In the genomic region with DNA sequence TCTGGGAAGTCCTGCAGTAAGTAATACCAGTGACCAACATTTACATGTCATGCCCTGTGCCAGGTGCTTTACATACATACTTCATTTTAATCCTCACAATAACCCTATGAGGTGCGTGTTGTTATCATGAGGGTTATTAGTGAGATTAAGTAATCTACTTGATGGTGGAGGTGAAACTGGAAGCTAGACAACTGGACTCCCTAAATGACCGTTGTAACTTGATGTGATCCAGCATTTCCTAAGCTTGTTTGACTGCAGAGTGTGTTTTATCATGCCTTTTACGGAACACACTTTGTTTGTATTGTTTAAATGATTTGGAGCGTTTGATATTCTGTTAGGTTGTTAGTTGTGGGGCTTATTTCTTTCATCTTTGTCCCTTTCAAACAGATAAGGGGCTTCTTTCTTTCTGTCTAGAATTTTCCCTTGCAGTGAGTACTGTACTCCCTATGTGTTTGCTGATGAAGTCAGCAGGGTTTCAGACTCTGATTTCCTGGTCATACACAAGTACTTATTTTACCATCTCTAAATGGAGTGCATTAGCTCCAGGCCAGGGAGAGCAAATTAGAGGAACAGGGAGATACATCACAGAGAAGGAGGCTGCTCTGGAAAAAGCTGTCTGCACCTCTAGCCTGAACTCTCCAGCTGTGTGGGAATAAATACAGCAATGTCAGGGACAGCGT, we compare ENCODE assay signal across 18 cellular contexts. TPM values are rescaled to one million over a fixed set of nuclear protein-coding genes. Genes with fewer than 3 reads are reported as not detected.
DNase-seq lines count a peak whose midpoint lies in the region; ATAC-seq, FAIRE-seq and TF ChIP-seq lines count a peak whose summit lies in the region.
"Had no signal": no experiment of that assay in that cellular context is flagged by ENCODE, and none has a peak within 500 bp of the region (broad histone marks: within the 10 kb centered on the region; RNA-seq: fewer than 3 reads in every experiment).

No MANE protein-coding gene starts in this region.

- no peak overlapping the region for H3K4me3 ChIP-seq in PC-3 (ENCODE audit: low read length)
- H3K4me3 ChIP-seq: left ventricle myocardium inferior, SJCRH30, uterus had no signal

- intact Hi-C loops in activated CD4-positive, alpha-beta T cell treated with anti-CD3 and anti-CD28 coated beads for 36 hours (cut with DNase I, micrococcal nuclease), result no loop called here
- intact Hi-C loops in PC-3 (cut with micrococcal nuclease), result no loop called here

- H3K27me3 ChIP-seq in PC-3 (ENCODE audit: low read length), result no peaks in the 10 kb centered on the region
- H3K27me3 ChIP-seq: SJCRH30, uterus had no signal

- FAIRE-seq in GM12891 (lab: Jason Lieb, UNC), result no peak

- no peaks in the 10 kb centered on the region for H3K9me3 Mint-ChIP-seq in activated CD4-positive, alpha-beta T cell treated with anti-CD3 and anti-CD28 coated beads for 36 hours (ENCODE audit: low read depth)
- H3K9me3 Mint-ChIP-seq in effector memory CD8-positive, alpha-beta T cell, result no peaks in the 10 kb centered on the region
- H3K9me3 Mint-ChIP-seq in progenitor cell of endocrine pancreas (ENCODE audit: low read depth), result no peaks in the 10 kb centered on the region
- H3K9me3 Mint-ChIP-seq: CD4-positive, alpha-beta T cell; stimulated activated naive CD8-positive, alpha-beta T cell treated with anti-CD3 and anti-CD28 coated beads, Interleukin-15, Interleukin-2, amounts not matched to agents 100 ng/mL and 50 ng/mL, for 24 hours had no signal

- CTCF ChIA-PET in activated CD4-positive, alpha-beta T cell treated with anti-CD3 and anti-CD28 coated beads for 36 hours (lab: Charles Lee), result interaction anchor here (0.5 to 1.6 kb wide), 4 partner anchors 10 to 614 kb away, joined by 3 to 5 read pairs (median 3); no protein-coding TSS in a partner anchor
- CTCF ChIA-PET in PC-3 (lab: Charles Lee), result no interaction called here

- H3K4me2 ChIP-seq in PC-3 (ENCODE audit: low read length), result no peak overlapping the region

- H3K27ac Mint-ChIP-seq in activated CD4-positive, alpha-beta T cell treated with anti-CD3 and anti-CD28 coated beads for 36 hours, result peak overlapping the region; percentile 3
- H3K27ac Mint-ChIP-seq in effector memory CD8-positive, alpha-beta T cell, result peak overlapping the region; percentile 71 to 72
- H3K27ac Mint-ChIP-seq in progenitor cell of endocrine pancreas, result peak overlapping the region; percentile 5
- H3K27ac Mint-ChIP-seq: stimulated activated naive CD8-positive, alpha-beta T cell treated with anti-CD3 and anti-CD28 coated beads, Interleukin-15, Interleukin-2, amounts not matched to agents 100 ng/mL and 50 ng/mL, for 24 hours had no signal

- no peak for DNase-seq in activated CD4-positive, alpha-beta T cell treated with anti-CD3 and anti-CD28 coated beads for 36 hours
- DNase-seq in activated CD4-positive, alpha-beta T cell treated with anti-CD3 and anti-CD28 coated beads, Interleukin-2, amount 50 U/mL, for 4 hours, result no peak
- DNase-seq in NCI-H2227 treated with DMSO at 0.1 percent for 48 hours (lab: John Stamatoyannopoulos, UW) (peak; percentile 44), progenitor cell of endocrine pancreas (ENCODE audit: low spot score, unreplicated experiment) (no peak), GM12891 (ENCODE audit: insufficient read length, low spot score) (no peak), PC-3 (no peak)
- no peak for DNase-seq in effector memory CD8-positive, alpha-beta T cell
- DNase-seq in stimulated activated CD4-positive, alpha-beta T cell treated with anti-CD3 and anti-CD28 coated beads, Interleukin-12 subunit alpha, Interleukin-12 subunit beta, amount 100 ng/mL, for 4 hours, result no peak
- DNase-seq: activated CD4-positive, alpha-beta T cell treated with anti-CD3 and anti-CD28 coated beads, Interleukin-2, amount 50 U/mL, for 1 hour; CD4-positive, alpha-beta T cell; cerebellar nuclear complex; left ventricle myocardium inferior; NCI-H1048; NCI-H226; OCI-M1; SJCRH30; uterus had no signal

- no peaks in the 10 kb centered on the region for H3K27me3 Mint-ChIP-seq in activated CD4-positive, alpha-beta T cell treated with anti-CD3 and anti-CD28 coated beads for 36 hours
- no peaks in the 10 kb centered on the region for H3K27me3 Mint-ChIP-seq in effector memory CD8-positive, alpha-beta T cell
- H3K27me3 Mint-ChIP-seq in progenitor cell of endocrine pancreas, result no peaks in the 10 kb centered on the region
- H3K27me3 Mint-ChIP-seq: CD4-positive, alpha-beta T cell; stimulated activated naive CD8-positive, alpha-beta T cell treated with anti-CD3 and anti-CD28 coated beads, Interleukin-15, Interleukin-2, amounts not matched to agents 100 ng/mL and 50 ng/mL, for 24 hours had no signal

- POLR2A ChIA-PET in activated CD4-positive, alpha-beta T cell treated with anti-CD3 and anti-CD28 coated beads for 36 hours (lab: Charles Lee), result no interaction called here
- POLR2A ChIA-PET in PC-3 (lab: Charles Lee; ENCODE audit: unreplicated experiment), result no interaction called here

- no peak overlapping the region for H3K9ac ChIP-seq in PC-3 (ENCODE audit: low read length)

- no peak overlapping the region for H2AFZ ChIP-seq in PC-3 (ENCODE audit: low read length)

- no peak overlapping the region for H3K4me3 Mint-ChIP-seq in activated CD4-positive, alpha-beta T cell treated with anti-CD3 and anti-CD28 coated beads for 36 hours
- H3K4me3 Mint-ChIP-seq in effector memory CD8-positive, alpha-beta T cell, result peak overlapping the region; percentile 7 to 15
- H3K4me3 Mint-ChIP-seq in progenitor cell of endocrine pancreas (ENCODE audit: low read depth), result no peak overlapping the region
- H3K4me3 Mint-ChIP-seq: CD4-positive, alpha-beta T cell; stimulated activated naive CD8-positive, alpha-beta T cell treated with anti-CD3 and anti-CD28 coated beads, Interleukin-15, Interleukin-2, amounts not matched to agents 100 ng/mL and 50 ng/mL, for 24 hours had no signal

- peaks cover 88% of the 10 kb centered on the region for H3K4me1 Mint-ChIP-seq in activated CD4-positive, alpha-beta T cell treated with anti-CD3 and anti-CD28 coated beads for 36 hours
- peaks cover 75 to 84% of the 10 kb centered on the region in 2 donors for H3K4me1 Mint-ChIP-seq in effector memory CD8-positive, alpha-beta T cell (ENCODE audit: low read depth in 2 of 2)
- peaks cover 59% of the 10 kb centered on the region for H3K4me1 Mint-ChIP-seq in progenitor cell of endocrine pancreas (ENCODE audit: low read depth)

- no peaks in the 10 kb centered on the region for H3K9me2 ChIP-seq in PC-3 (replicated peaks; ENCODE audit: low read length)

- peaks cover 99% of the 10 kb centered on the region for H3K79me2 ChIP-seq in PC-3 (ENCODE audit: low read length)

- H3K36me3 ChIP-seq in PC-3 (ENCODE audit: low read depth, low read length), result no peaks in the 10 kb centered on the region
- H3K36me3 ChIP-seq: left ventricle myocardium inferior, uterus had no signal

- H3K4me1 ChIP-seq in PC-3 (ENCODE audit: insufficient read depth, low read length), result peaks cover 15% of the 10 kb centered on the region; the same call in 1 of the 2 replicates
- H3K4me1 ChIP-seq: SJCRH30 had no signal

- peaks cover 32% of the 10 kb centered on the region for H4K20me1 ChIP-seq in PC-3 (ENCODE audit: low read length)

- BruUV-seq in PC-3 (replicated peaks; lab: Mats Ljungman, UMichigan), result no TSS peak

- no peak overlapping the region for H3K27ac ChIP-seq in PC-3 (ENCODE audit: low read length)
- H3K27ac ChIP-seq: left ventricle myocardium inferior, SJCRH30, uterus had no signal

- TF ChIP-seq CTCF in progenitor cell of endocrine pancreas (IDR thresholded peaks at IDR 0.05; ENCODE audit: unreplicated experiment), result no peak
- no peak for TF ChIP-seq CTCF in PC-3 (conservative IDR thresholded peaks at IDR 0.05; ENCODE audit: low read depth, low read length)

- no peak for TF ChIP-seq POLR2A in GM12891 (IDR thresholded peaks at IDR 0.05; ENCODE audit: low read depth, low read length)

- no peaks in the 10 kb centered on the region for H3K9me3 ChIP-seq in PC-3 (ENCODE audit: low read length)
- H3K9me3 ChIP-seq: left ventricle myocardium inferior, SJCRH30, uterus had no signal

- H3F3A ChIP-seq in PC-3 (ENCODE audit: low read length, unreplicated experiment), result no peaks in the 10 kb centered on the region

- peaks cover 7% of the 10 kb centered on the region for H3K36me3 Mint-ChIP-seq in activated CD4-positive, alpha-beta T cell treated with anti-CD3 and anti-CD28 coated beads for 36 hours (ENCODE audit: low read depth)
- H3K36me3 Mint-ChIP-seq in effector memory CD8-positive, alpha-beta T cell (ENCODE audit: insufficient read depth), result peaks cover 7% of the 10 kb centered on the region
- H3K36me3 Mint-ChIP-seq in progenitor cell of endocrine pancreas (ENCODE audit: insufficient read depth), result peaks cover 4% of the 10 kb centered on the region

- no peak for ATAC-seq in activated CD4-positive, alpha-beta T cell treated with anti-CD3 and anti-CD28 coated beads for 36 hours
- no peak for ATAC-seq in effector memory CD8-positive, alpha-beta T cell (replicated peaks)
- no peak for ATAC-seq in PC-3

TF ChIP-seq in GM12891, 5 proteins besides CTCF, POLR2A, EP300 and RAD21:
- TF ChIP-seq SPI1 (IDR thresholded peaks at IDR 0.05; ENCODE audit: low read depth, low read length) (no peak), TAF1 (IDR thresholded peaks at IDR 0.05; ENCODE audit: low read depth, low read length) (no peak)

RNA-seq across cellular contexts. Expression of gene CHMP4B, which starts 29.8 kb away (rescaled TPM):
- total RNA-seq in activated CD4-positive, alpha-beta T cell treated with anti-CD3 and anti-CD28 coated beads for 36 hours, result 10 to 100 TPM; 86.0 to 94.1 TPM
- total RNA-seq in progenitor cell of endocrine pancreas (136 and 137 TPM in 2 replicates), PC-3 (2014; rRNA removed) (68.8 and 91.1 TPM in 2 replicates)
- 100 TPM for polyA plus RNA-seq in GM12891 (2012; ENCODE audit: low read depth, missing spikeins)

Comparison
In these comparisons a context has a peak if more than half of its experiments do, and no peak if none do; other contexts are left out.
1. H3K27ac Mint-ChIP-seq: peak in every context shown above with its lines; median percentile 72 in effector memory CD8-positive, alpha-beta T cell; 5 in progenitor cell of endocrine pancreas; 3 in activated CD4-positive, alpha-beta T cell treated with anti-CD3 and anti-CD28 coated beads for 36 hours.
2. H3K4me3 Mint-ChIP-seq: peak in effector memory CD8-positive, alpha-beta T cell (2 of 2); none in activated CD4-positive, alpha-beta T cell treated with anti-CD3 and anti-CD28 coated beads for 36 hours (single experiment) and progenitor cell of endocrine pancreas (single experiment).